6 cellular contexts compared by ENCODE assay signal in genomic region chr7:99657879-99658278, GRCh38. TPM values are rescaled to one million over a fixed set of nuclear protein-coding genes. Genes with fewer than 3 reads are reported as not detected.
"Had no signal": no experiment of that assay in that cellular context is flagged by ENCODE, and none has a peak within 500 bp of the region (broad histone marks: within the 10 kb centered on the region; RNA-seq: fewer than 3 reads in every experiment).

No MANE protein-coding gene starts in this region.

RNA-seq across cellular contexts. Expression of gene CYP3A5, which starts 21.9 kb away (rescaled TPM):
- total RNA-seq: left ventricle myocardium inferior, lung microvascular endothelial cell, mammary epithelial cell, myocyte had no signal

RNA-seq across cellular contexts. Expression of gene TMEM225B, which starts 59.8 kb away (rescaled TPM):
- total RNA-seq: kidney epithelial cell, left ventricle myocardium inferior, left ventricle myocardium superior, lung microvascular endothelial cell, mammary epithelial cell had no signal
- polyA plus RNA-seq: mammary epithelial cell had no signal
